In genomic region chr4:173243917-173244658, GRCh38 we compare ENCODE assay signal across 12 cellular contexts.
DNase-seq lines count a peak whose midpoint lies in the region; ATAC-seq, FAIRE-seq and TF ChIP-seq lines count a peak whose summit lies in the region.
"Had no signal": no experiment of that assay in that cellular context is flagged by ENCODE, and none has a peak within 500 bp of the region (broad histone marks: within the 10 kb centered on the region; RNA-seq: fewer than 3 reads in every experiment).

No MANE protein-coding gene starts in this region.

- ATAC-seq in GM18909 (IDR thresholded peaks at IDR 0.05; ENCODE audit: poor library complexity, unreplicated experiment) (peak; percentile 80), GM23338 (peak; percentile 48), HG03520 (IDR thresholded peaks at IDR 0.05; ENCODE audit: unreplicated experiment) (peak; percentile 67), natural killer cell (no peak), left lung (no peak)

- 0 out of 2 replicates have a peak overlapping the region, but pooled peaks have one; percentile 20 for H3K18ac ChIP-seq in H1 (ENCODE audit: extremely low read depth, low read length)

- H2AK5ac ChIP-seq in H1 (ENCODE audit: low read depth, low read length), result no peak overlapping the region

- H3K79me1 ChIP-seq in H1 (ENCODE audit: low read depth, low read length), result peaks cover 9% of the 10 kb centered on the region

- no peak overlapping the region for H3K4me3 Mint-ChIP-seq in GM23338
- no peak overlapping the region for H3K4me3 Mint-ChIP-seq in natural killer cell
- H3K4me3 Mint-ChIP-seq: activated T-cell treated with anti-CD3 and anti-CD28 coated beads, Interleukin-2, amount 50 U/mL, for 72 hours had no signal

- DNase-seq in GM23338 (ENCODE audit: low spot score) (no peak), H1 (ENCODE audit: low read depth in 1 of 2, low spot score in 2 of 2) (no peak), natural killer cell (no peak), inferior parietal cortex (ENCODE audit: extremely low spot score) (no peak), NCI-H510A (lab: John Stamatoyannopoulos, UW) (no peak), left lung (no peak)
- DNase-seq: activated T-cell treated with anti-CD3 and anti-CD28 coated beads, Interleukin-2, amount 50 U/mL, for 72 hours had no signal

- H3K27me3 Mint-ChIP-seq in GM23338 (ENCODE audit: insufficient read depth, low read depth, poor library complexity) (no peaks in the 10 kb centered on the region), natural killer cell (ENCODE audit: low read depth in 2 of 2) (no peaks in the 10 kb centered on the region)
- H3K27me3 Mint-ChIP-seq: IgD-negative memory B cell had no signal

- peaks cover 69% of the 10 kb centered on the region for H3K4me1 Mint-ChIP-seq in GM23338
- peaks cover 13 to 14% of the 10 kb centered on the region in 2 donors for H3K4me1 Mint-ChIP-seq in natural killer cell

- intact Hi-C loops in natural killer cell (cut with micrococcal nuclease), result no loop called here
- intact Hi-C loops in left lung (cut with DNase I), result no loop called here

- H3K27me3 ChIP-seq in GM23338 (ENCODE audit: insufficient read depth) (no peaks in the 10 kb centered on the region), H1 (replicated peaks in 1 of 4; ENCODE audit: control insufficient read depth in 3 of 4, extremely low read depth in 1 of 4, insufficient read depth in 3 of 4, low read length in 3 of 4) (no peaks in the 10 kb centered on the region; a peak in 1 of 7 replicates), left lung (no peaks in the 10 kb centered on the region)

- no peak overlapping the region for H3K9ac ChIP-seq in H1 (replicated peaks in 1 of 4; ENCODE audit: extremely low read depth in 1 of 4, low read depth in 3 of 4, low read length in 3 of 4)

- no peaks in the 10 kb centered on the region for H3K9me2 ChIP-seq in GM23338 (ENCODE audit: insufficient read depth)

- H3K36me3 Mint-ChIP-seq in GM23338 (ENCODE audit: low read depth) (peaks cover 6% of the 10 kb centered on the region), natural killer cell (no peaks in the 10 kb centered on the region)

- CTCF ChIA-PET in H1 (lab: Charles Lee; ENCODE audit: partially characterized antibody), result interaction anchor here (1.1 to 1.4 kb wide), 2 partner anchors 10 to 15 kb away, joined by 3 to 4 read pairs; no protein-coding TSS in a partner anchor

- H2BK120ac ChIP-seq in H1 (replicated peaks; ENCODE audit: low read depth, low read length), result no peak overlapping the region

- no peak overlapping the region for H3K14ac ChIP-seq in H1 (ENCODE audit: insufficient read length)

- no peak overlapping the region for H3K4ac ChIP-seq in H1 (replicated peaks; ENCODE audit: insufficient read length, low read depth, low read length)

- H2BK20ac ChIP-seq in H1 (ENCODE audit: low read length), result peak overlapping the region; percentile 16; the same call in 1 of the 2 replicates

- no peak overlapping the region for H3K56ac ChIP-seq in H1 (replicated peaks; ENCODE audit: insufficient read length, low read depth, low read length)

- no peak overlapping the region for H2BK12ac ChIP-seq in H1 (ENCODE audit: low read depth, low read length)

- no peaks in the 10 kb centered on the region for H3K36me3 ChIP-seq in GM23338 (ENCODE audit: insufficient read depth)
- H3K36me3 ChIP-seq in H1 (ENCODE audit: control insufficient read depth in 2 of 4, insufficient read depth in 4 of 4, low read length in 3 of 4), result peaks cover 0 to 3% (median 0%) of the 10 kb centered on the region in 4 experiments; a peak in 2 of 8 replicates
- no peaks in the 10 kb centered on the region for H3K36me3 ChIP-seq in left lung
- H3K36me3 ChIP-seq: SJSA1 had no signal

- TF ChIP-seq POLR2A in H1 (IDR thresholded peaks at IDR 0.05; ENCODE audit: control extremely low read depth in 1 of 2, low read depth in 2 of 2, low read length in 2 of 2), result no peak

- TF ChIP-seq RAD21 in H1 (IDR thresholded peaks at IDR 0.05 in 1 of 2, conservative IDR thresholded peaks at IDR 0.05 in 1 of 2; ENCODE audit: low read depth in 2 of 2, low read length in 2 of 2), result no peak

- H3K27ac ChIP-seq in GM23338 (ENCODE audit: low read depth) (peak overlapping the region; percentile 88), H1 (ENCODE audit: low read depth, low read length) (no peak overlapping the region), left lung (no peak overlapping the region)
- H3K27ac ChIP-seq: SJSA1 had no signal

- no peak for TF ChIP-seq CTCF in GM23338 (conservative IDR thresholded peaks at IDR 0.05; ENCODE audit: low read depth in 2 of 2)
- TF ChIP-seq CTCF in H1 (IDR thresholded peaks at IDR 0.05; ENCODE audit: control extremely low read depth in 1 of 3, insufficient read depth in 1 of 3, low read depth in 1 of 3, low read length in 3 of 3), result no peak
- TF ChIP-seq CTCF in natural killer cell (IDR thresholded peaks at IDR 0.05), result no peak
- no peak for TF ChIP-seq CTCF in left lung (IDR thresholded peaks at IDR 0.05)

- no peak overlapping the region for H2BK15ac ChIP-seq in H1 (ENCODE audit: low read length)

- H3F3A ChIP-seq in GM23338 (replicated peaks; ENCODE audit: low read depth), result no peaks in the 10 kb centered on the region; the same call in 1 of the 2 replicates

- no peaks in the 10 kb centered on the region for H4K20me1 ChIP-seq in GM23338 (replicated peaks; ENCODE audit: insufficient read depth)
- no peaks in the 10 kb centered on the region for H4K20me1 ChIP-seq in H1 (replicated peaks in 1 of 2; ENCODE audit: control insufficient read depth in 1 of 2, insufficient read depth in 2 of 2, low read length in 2 of 2)

- no peaks in the 10 kb centered on the region for H3K23me2 ChIP-seq in H1 (ENCODE audit: low read depth, low read length)

- WGBS in H1 (ENCODE audit: extremely low coverage in 1 of 2, insufficient coverage in 1 of 2, insufficient read length in 1 of 2, insufficient replicate concordance in 2 of 2, low coverage in 1 of 2, low lambda C conversion rate in 2 of 2, missing lambda C conversion rate in 1 of 2), 2 experiments, result 81% methylated on average over 3 of the region's 3 CpGs; no CpG with 5 or more reads in 1 of the 2 experiments

- H3K27ac Mint-ChIP-seq in GM23338 (peak overlapping the region; percentile 55), natural killer cell (no peak overlapping the region)
- H3K27ac Mint-ChIP-seq: activated T-cell treated with anti-CD3 and anti-CD28 coated beads, Interleukin-2, amount 50 U/mL, for 72 hours; IgD-negative memory B cell had no signal

- H3K23ac ChIP-seq in H1 (ENCODE audit: insufficient read length), result no peak overlapping the region

- TF ChIP-seq EP300 in H1 (IDR thresholded peaks at IDR 0.05; ENCODE audit: borderline replicate concordance in 1 of 2, low read depth in 2 of 2, low read length in 2 of 2), result no peak

- H2AFZ ChIP-seq in GM23338 (no peak overlapping the region), H1 (ENCODE audit: low read length) (no peak overlapping the region)

- peak overlapping the region; percentile 22; the same call in 1 of the 2 replicates for H2BK5ac ChIP-seq in H1 (ENCODE audit: low read depth, low read length)

- no peaks in the 10 kb centered on the region for H3K9me3 ChIP-seq in H1 (ENCODE audit: insufficient read depth in 2 of 2, low read depth in 1 of 2, low read length in 1 of 2)
- H3K9me3 ChIP-seq in left lung, result no peaks in the 10 kb centered on the region
- H3K9me3 ChIP-seq: SJSA1 had no signal

- FAIRE-seq in H1 (lab: Jason Lieb, UNC), result no peak
- FAIRE-seq: endothelial cell of umbilical vein had no signal

- POLR2A ChIA-PET in H1 (lab: Charles Lee; ENCODE audit: partially characterized antibody), result no interaction called here

- no peaks in the 10 kb centered on the region for H3K9me3 Mint-ChIP-seq in GM23338
- H3K9me3 Mint-ChIP-seq in natural killer cell, result no peaks in the 10 kb centered on the region
- H3K9me3 Mint-ChIP-seq: activated T-cell treated with anti-CD3 and anti-CD28 coated beads, Interleukin-2, amount 50 U/mL, for 72 hours; IgD-negative memory B cell had no signal

- H3K4me1 ChIP-seq in GM23338 (ENCODE audit: insufficient read depth) (peaks cover 79% of the 10 kb centered on the region), H1 (replicated peaks in 1 of 4; ENCODE audit: control insufficient read depth in 3 of 4, insufficient read depth in 4 of 4, low read length in 3 of 4) (peaks cover 1 to 31% (median 22%) of the 10 kb centered on the region in 4 experiments), left lung (no peaks in the 10 kb centered on the region)

- H3K79me2 ChIP-seq in GM23338 (replicated peaks; ENCODE audit: insufficient read depth) (peaks cover 79% of the 10 kb centered on the region), H1 (ENCODE audit: control insufficient read depth in 1 of 2, insufficient read depth in 2 of 2, low read length in 2 of 2) (peaks cover 3 to 86% of the 10 kb centered on the region in 2 experiments; a peak in 3 of 4 replicates)

- peak overlapping the region; percentile 67 for H3K4me2 ChIP-seq in GM23338
- 0 out of 4 replicates have a peak overlapping the region, but pooled peaks of 1 of the 2 experiments have one; percentile 26 for H3K4me2 ChIP-seq in H1 (ENCODE audit: insufficient read depth in 1 of 2, low read depth in 2 of 2, low read length in 2 of 2)

- no peak overlapping the region for H4K91ac ChIP-seq in H1 (replicated peaks; ENCODE audit: insufficient read length, low read length)

- no peak overlapping the region for H4K5ac ChIP-seq in H1 (ENCODE audit: insufficient read length, low read depth, low read length)

- no peak overlapping the region for H4K8ac ChIP-seq in H1 (ENCODE audit: extremely low read depth, insufficient read depth, low read length)

- H3K4me3 ChIP-seq in GM23338 (no peak overlapping the region), H1 (ENCODE audit: extremely low read depth in 1 of 4, insufficient read depth in 2 of 4, low read depth in 3 of 4, low read length in 4 of 4) (no peak overlapping the region), left lung (no peak overlapping the region)
- H3K4me3 ChIP-seq: SJSA1 had no signal

TF ChIP-seq in H1, 55 proteins besides CTCF, POLR2A, EP300 and RAD21 (continues in another document):
- no peak for TF ChIP-seq GTF2F1 (IDR thresholded peaks at IDR 0.05; ENCODE audit: borderline replicate concordance, low read depth, low read length)
- no peak for TF ChIP-seq YY1 (IDR thresholded peaks at IDR 0.05; ENCODE audit: low read depth, low read length)
- TF ChIP-seq CTBP2 (IDR thresholded peaks at IDR 0.05; ENCODE audit: borderline replicate concordance, insufficient read depth, insufficient read length, low read length), result no peak

Comparison
In these comparisons a context has a peak if more than half of its experiments do, and no peak if none do; other contexts are left out.
1. ATAC-seq: peak in GM18909 (single experiment), GM23338 (single experiment) and HG03520 (single experiment); none in natural killer cell (0 of 3) and left lung (single experiment).